8 cellular contexts compared by ENCODE assay signal in genomic region chr7:29146082-29146706, GRCh38. TPM values are rescaled to one million over a fixed set of nuclear protein-coding genes. Genes with fewer than 3 reads are reported as not detected.
DNase-seq lines count a peak whose midpoint lies in the region; ATAC-seq and TF ChIP-seq lines count a peak whose summit lies in the region.

Gene CPVL, minus strand, starts transcription at chr7:29146537. Its CDS starts 25,476 bp downstream, at chr7:29121061.

- no peak within 1 kb of the TSS for H3K27ac ChIP-seq in MM.1S (ENCODE audit: low read length)
- peak within 1 kb of the TSS; percentile 68 for H3K27ac ChIP-seq in psoas muscle

- no peaks in the 10 kb centered on the region for H3F3A ChIP-seq in MM.1S (ENCODE audit: insufficient read depth, low read length)

- H3K36me3 ChIP-seq in MM.1S (replicated peaks; ENCODE audit: insufficient read depth, low read length) (no peaks in the 10 kb centered on the region), psoas muscle (ENCODE audit: insufficient read depth in 1 of 2, low read depth in 1 of 2) (no peaks in the 10 kb centered on the region)

- H3K4me1 ChIP-seq in MM.1S (ENCODE audit: low read length) (peaks cover 3% of the 10 kb centered on the region; the same call in 1 of the 2 replicates), psoas muscle (peaks cover 13% of the 10 kb centered on the region)

- peak; percentile 59 to 74 (median 68) for ATAC-seq in psoas muscle
- ATAC-seq in HG02970 (IDR thresholded peaks at IDR 0.05; ENCODE audit: low FRiP score, unreplicated experiment), result no peak

- H3K9ac ChIP-seq in MM.1S (ENCODE audit: low read length), result no peak within 1 kb of the TSS

- peak; percentile 56 for DNase-seq in A172 (ENCODE audit: low spot score)
- no peak for DNase-seq in MM.1S
- peak; percentile 21 for DNase-seq in activated T-cell treated with anti-CD3 and anti-CD28 coated beads, Interleukin-2, amount 50 U/mL, for 48 hours
- peak; percentile 57 for DNase-seq in iPS DF 19.7 (ENCODE audit: low read depth, low spot score)
- peak; percentile 55 to 71 for DNase-seq in psoas muscle
- DNase-seq in T-helper 9 cell, result no peak
- no peak for DNase-seq in NCI-H226

- H3K9me3 ChIP-seq in MM.1S (replicated peaks; ENCODE audit: insufficient read depth, low read length), result no peaks in the 10 kb centered on the region
- H3K9me3 ChIP-seq in psoas muscle, result no peaks in the 10 kb centered on the region

- TF ChIP-seq CTCF in MM.1S (IDR thresholded peaks at IDR 0.05; ENCODE audit: low read length) (no peak), psoas muscle (IDR thresholded peaks at IDR 0.05) (no peak)

- H3K4me3 ChIP-seq in MM.1S (ENCODE audit: low read length), result peak within 1 kb of the TSS; percentile 47
- peak within 1 kb of the TSS; percentile 71 for H3K4me3 ChIP-seq in psoas muscle

- intact Hi-C loops in psoas muscle (cut with DNase I), result no loop called here

- no peaks in the 10 kb centered on the region for H3K79me2 ChIP-seq in MM.1S (ENCODE audit: low read length)

- H2AFZ ChIP-seq in MM.1S (ENCODE audit: low read length), result peak within 1 kb of the TSS; percentile 12; the same call in 1 of the 2 replicates

- 1 to 3% (median 2%) methylated on average over 41 of the region's 41 CpGs for WGBS in psoas muscle, 3 donors

- H4K20me1 ChIP-seq in MM.1S (ENCODE audit: insufficient read depth, low read length), result no peaks in the 10 kb centered on the region

- H3K4me2 ChIP-seq in MM.1S (ENCODE audit: low read depth, low read length), result peak within 1 kb of the TSS; percentile 61

- H3K9me2 ChIP-seq in MM.1S (replicated peaks; ENCODE audit: insufficient read depth, low read length), result no peaks in the 10 kb centered on the region

- no peaks in the 10 kb centered on the region for H3K27me3 ChIP-seq in MM.1S (replicated peaks; ENCODE audit: insufficient read depth, low read length)
- no peaks in the 10 kb centered on the region for H3K27me3 ChIP-seq in psoas muscle (ENCODE audit: insufficient read depth in 3 of 3, low read length in 2 of 3)

RNA-seq across cellular contexts. Expression of gene CPVL, which starts in this region (rescaled TPM):
- total RNA-seq in A172 (2014; rRNA removed; shearing (Covaris generic)), result 27.5 and 30.2 TPM in 2 replicates
- 10 to 100 TPM in 2 of 4 donors, 1 to 10 TPM in 2; 6.1 to 49.6 (median 16.8) TPM for total RNA-seq in psoas muscle
- polyA plus RNA-seq in psoas muscle, result 1 to 10 TPM; 1.6 to 5.5 (median 2.8) TPM

Comparison
In these comparisons a context has a peak if more than half of its experiments do, and no peak if none do; other contexts are left out.
1. DNase-seq: peak in A172 (single experiment), activated T-cell treated with anti-CD3 and anti-CD28 coated beads, Interleukin-2, amount 50 U/mL, for 48 hours (2 of 2), iPS DF 19.7 (single experiment) and psoas muscle (2 of 2); none in MM.1S (single experiment), T-helper 9 cell (single experiment) and NCI-H226 (single experiment).